8 cellular contexts compared by ENCODE assay signal in the genomic region with DNA sequence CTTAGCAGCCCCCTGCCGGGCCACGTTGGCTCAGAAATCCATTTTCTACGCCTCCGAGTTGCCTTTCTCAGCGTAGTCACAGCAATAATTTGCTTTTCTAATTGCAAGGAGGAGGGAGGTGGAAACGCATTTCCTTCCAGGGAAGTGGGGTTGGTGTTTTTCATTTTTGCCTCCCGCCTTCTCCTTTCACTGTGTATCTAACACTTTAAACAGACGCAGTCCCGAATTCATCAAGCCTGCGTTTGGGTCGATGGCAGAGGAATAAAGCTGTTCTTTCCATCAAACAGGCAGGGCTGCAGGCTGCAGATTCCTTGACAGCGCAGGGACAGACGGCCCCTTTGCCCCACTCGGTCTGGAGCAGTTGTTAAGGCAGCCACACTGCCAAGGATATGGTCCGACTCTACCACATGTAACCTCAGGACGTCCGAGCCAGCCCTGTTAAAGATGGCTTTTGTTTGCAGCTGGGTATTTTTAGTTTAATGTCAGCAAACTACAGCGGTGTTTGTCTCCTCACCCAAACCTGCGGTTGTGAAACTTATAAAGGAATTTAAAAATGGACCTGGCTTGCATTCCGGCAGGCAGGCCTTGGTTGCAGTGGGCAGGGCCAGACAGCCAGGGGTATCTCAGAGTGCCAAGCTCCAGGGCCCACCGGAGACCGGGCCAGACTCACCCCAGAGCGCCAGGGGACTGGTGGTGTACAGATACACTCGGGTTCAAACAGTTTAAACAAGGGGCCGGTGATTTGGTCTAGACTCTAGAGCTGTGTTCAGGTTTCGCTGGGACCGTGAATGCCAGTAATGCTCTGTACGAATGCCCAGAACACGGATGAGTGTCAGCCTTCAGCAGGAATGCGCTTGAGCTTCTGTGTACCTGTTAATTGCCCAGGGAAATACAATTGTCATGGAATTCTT. TPM values are rescaled to one million over a fixed set of nuclear protein-coding genes. Genes with fewer than 3 reads are reported as not detected.
A peak's percentile ranks its signal among the peaks of the same experiment; 100 is the strongest.
DNase-seq lines count a peak whose midpoint lies in the region; ATAC-seq and TF ChIP-seq lines count a peak whose summit lies in the region.

No MANE protein-coding gene starts in this region.

- H3K36me3 ChIP-seq in OCI-LY1 (ENCODE audit: insufficient read depth, low read length) (no peaks in the 10 kb centered on the region), left lung (no peaks in the 10 kb centered on the region), testis (ENCODE audit: low read depth, missing control alignments) (no peaks in the 10 kb centered on the region)

- H3K4me1 ChIP-seq in OCI-LY1 (ENCODE audit: insufficient read depth, low read length, severe bottlenecking) (peaks cover 51% of the 10 kb centered on the region), left lung (peaks cover 10 to 64% of the 10 kb centered on the region in 2 donors), testis (peaks cover 5% of the 10 kb centered on the region)

- peaks cover 32% of the 10 kb centered on the region for H3K79me2 ChIP-seq in OCI-LY1 (ENCODE audit: insufficient read depth, low read length)

- peak overlapping the region; percentile 96 for H3K9ac ChIP-seq in OCI-LY1 (ENCODE audit: low read length)

- H4K20me1 ChIP-seq in OCI-LY1 (ENCODE audit: insufficient read depth, low read length): no peaks in the 10 kb centered on the region

- no peak for TF ChIP-seq CTCF in OCI-LY1 (IDR thresholded peaks at IDR 0.05; ENCODE audit: low read length)
- TF ChIP-seq CTCF in cardiac fibroblast (IDR thresholded peaks at IDR 0.05; ENCODE audit: low read depth, low read length): no peak
- TF ChIP-seq CTCF in left lung (IDR thresholded peaks at IDR 0.05): no peak
- TF ChIP-seq CTCF in testis (IDR thresholded peaks at IDR 0.05): no peak

- WGBS in testis, 2 donors: 16 to 19% methylated on average over 27 to 30 of the region's 30 CpGs

- DNase-seq in NCI-H748 (lab: John Stamatoyannopoulos, UW; ENCODE audit: unreplicated experiment) (peak; percentile 30), NCI-H748 treated with DMSO at 0.1 percent for 48 hours (lab: John Stamatoyannopoulos, UW) (no peak), cardiac fibroblast (ENCODE audit: low read depth in 2 of 2) (peak; percentile 31 to 39), left lung (peak in 1 of 2 donors; percentile 47), testis (peak; percentile 56), pons (ENCODE audit: low spot score) (no peak), middle frontal gyrus (ENCODE audit: extremely low spot score, low spot score) (no peak)

- H3K27ac ChIP-seq in OCI-LY1 (ENCODE audit: low read depth, low read length, poor library complexity, severe bottlenecking): peak overlapping the region; percentile 72
- peak overlapping the region; percentile 83 to 90 for H3K27ac ChIP-seq in left lung
- peak overlapping the region; percentile 88 to 89 for H3K27ac ChIP-seq in testis

- peak; percentile 15 for ATAC-seq in left lung

- no peak overlapping the region for H2AFZ ChIP-seq in OCI-LY1 (ENCODE audit: low read length)

- H3F3A ChIP-seq in OCI-LY1 (ENCODE audit: insufficient read depth, low read length): no peaks in the 10 kb centered on the region

- H3K27me3 ChIP-seq in OCI-LY1 (ENCODE audit: insufficient read depth, low read length): no peaks in the 10 kb centered on the region
- H3K27me3 ChIP-seq in left lung: no peaks in the 10 kb centered on the region
- H3K27me3 ChIP-seq in testis: no peaks in the 10 kb centered on the region

- intact Hi-C loops in left lung (cut with DNase I): no loop called here
- intact Hi-C loops in testis (cut with DNase I; ENCODE audit: low total_unique reads): no loop called here

- H3K9me3 ChIP-seq in OCI-LY1 (ENCODE audit: low read length) (no peaks in the 10 kb centered on the region), left lung (no peaks in the 10 kb centered on the region), testis (no peaks in the 10 kb centered on the region)

- TF ChIP-seq POLR2A in testis (IDR thresholded peaks at IDR 0.05): no peak

- peak overlapping the region; percentile 97 for H3K4me3 ChIP-seq in OCI-LY1 (ENCODE audit: low read depth, low read length, poor library complexity, severe bottlenecking)
- peak overlapping the region; percentile 82 to 93 for H3K4me3 ChIP-seq in cardiac fibroblast (replicated peaks in 1 of 2; ENCODE audit: low read depth in 2 of 2, low read length in 2 of 2)
- H3K4me3 ChIP-seq in left lung: peak overlapping the region; percentile 83 to 100
- H3K4me3 ChIP-seq in testis: peak overlapping the region; percentile 83 to 92

- H3K9me2 ChIP-seq in OCI-LY1 (ENCODE audit: low read depth, low read length): no peaks in the 10 kb centered on the region

- peak overlapping the region; percentile 94 for H3K4me2 ChIP-seq in OCI-LY1 (ENCODE audit: low read length)

RNA-seq across cellular contexts. Expression of gene CHST11, which starts 2.2 kb away (rescaled TPM):
- total RNA-seq in left lung (10 to 100 TPM; 39.3 to 56.9 TPM), testis (10 to 100 TPM; 23.9 to 36.9 TPM)
- 5.1 TPM for polyA plus RNA-seq in testis (ENCODE audit: insufficient read depth, low read depth, low replicate concordance)

Comparison
In these comparisons a context has a peak if more than half of its experiments do, and no peak if none do; other contexts are left out.
1. DNase-seq: peak in NCI-H748 (single experiment), cardiac fibroblast (2 of 2) and testis (single experiment); none in NCI-H748 treated with DMSO at 0.1 percent for 48 hours (single experiment), pons (single experiment) and middle frontal gyrus (single experiment).
2. Peak in every context shown above with its lines, with median percentiles within 50 percentile points of each other: H3K27ac ChIP-seq and H3K4me3 ChIP-seq.